In the genomic region with DNA sequence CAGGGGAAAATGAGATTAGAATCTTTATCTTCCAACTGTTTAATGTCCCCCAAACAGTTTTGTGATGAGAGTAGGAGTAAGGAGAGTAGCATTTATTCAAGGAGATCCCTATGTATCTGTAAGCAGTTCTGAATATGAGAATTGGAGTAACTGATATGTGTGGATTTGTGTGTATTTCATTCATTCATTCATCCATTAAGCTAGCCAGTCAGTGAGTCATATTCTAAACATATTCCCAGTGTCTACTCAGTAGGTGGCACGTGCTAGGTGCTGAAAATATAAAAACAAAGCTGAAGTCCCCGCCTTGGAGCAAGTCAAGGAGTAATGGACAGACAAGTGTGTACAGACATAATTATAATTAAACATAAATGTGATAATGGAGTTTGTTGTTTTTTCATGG, we compare ENCODE assay signal across 15 cellular contexts. TPM values are rescaled to one million over a fixed set of nuclear protein-coding genes. Genes with fewer than 3 reads are reported as not detected.
DNase-seq lines count a peak whose midpoint lies in the region; ATAC-seq and TF ChIP-seq lines count a peak whose summit lies in the region.
"Had no signal": no experiment of that assay in that cellular context is flagged by ENCODE, and none has a peak within 500 bp of the region (broad histone marks: within the 10 kb centered on the region; RNA-seq: fewer than 3 reads in every experiment).

No MANE protein-coding gene starts in this region.

- DNase-seq in A172 (ENCODE audit: low spot score) (peak; percentile 44), EH (ENCODE audit: low read depth) (peak; percentile 50), NCI-H69 (lab: John Stamatoyannopoulos, UW) (peak; percentile 63), choroid plexus epithelial cell (ENCODE audit: low read depth) (peak; percentile 28), posterior cingulate gyrus (no peak), amniotic stem cell (lab: John Stamatoyannopoulos, UW) (no peak)
- DNase-seq: BE2C; CD4-positive, alpha-beta memory T cell; DMS153; DMS79 treated with DMSO at 0.1 percent for 48 hours; GF-D8; GM23248 had no signal

- intact Hi-C loops in posterior cingulate gyrus (cut with DNase I), result no loop called here

- no peak for ATAC-seq in GM21367 (IDR thresholded peaks at IDR 0.05; ENCODE audit: unreplicated experiment)
- ATAC-seq: A549, HCT116 had no signal

- no peak overlapping the region for H3K4me3 ChIP-seq in choroid plexus epithelial cell (ENCODE audit: low read depth, low read length)
- H3K4me3 ChIP-seq: A549, GM23248 had no signal

- TF ChIP-seq CTCF in choroid plexus epithelial cell (conservative IDR thresholded peaks at IDR 0.05; ENCODE audit: low read depth, low read length), result no peak

RNA-seq across cellular contexts. Expression of a gene that starts 12.4 kb away (rescaled TPM):
- 36.0 and 43.8 TPM in 2 replicates for total RNA-seq in A172 (2014; rRNA removed; shearing (Covaris generic))

Comparison
In these comparisons a context has a peak if more than half of its experiments do, and no peak if none do; other contexts are left out.
1. DNase-seq: peak in A172 (single experiment), EH (single experiment), NCI-H69 (single experiment) and choroid plexus epithelial cell (single experiment); none in posterior cingulate gyrus (0 of 10) and amniotic stem cell (single experiment).